In the genomic region with DNA sequence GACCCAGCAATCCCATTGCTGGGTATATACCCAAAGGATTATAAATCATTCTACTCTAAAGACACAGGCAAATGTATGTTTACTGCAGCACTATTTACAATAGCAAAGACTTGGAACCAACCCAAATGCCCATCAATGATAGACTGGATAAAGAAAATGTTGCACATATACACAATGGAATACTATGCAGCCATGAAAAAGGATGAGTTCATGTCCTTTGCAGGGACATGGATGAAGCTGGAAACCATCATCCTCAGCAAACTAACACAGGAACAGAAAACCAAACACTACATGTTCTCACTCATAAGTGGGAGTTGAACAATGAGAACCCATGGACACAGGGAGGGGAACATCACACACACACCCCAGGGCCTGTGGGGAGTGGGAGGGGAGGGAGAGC, we compare ENCODE assay signal across 1 cellular context.
TF ChIP-seq lines count a peak whose summit lies in the region.

No MANE protein-coding gene starts in this region.

TF ChIP-seq in HEK293, 187 proteins besides CTCF, POLR2A, EP300 and RAD21:
- TF ChIP-seq ZNF280D (tag by site-specific recombination; IDR thresholded peaks at IDR 0.05) (peak; percentile 95), ZNF146 (tag by site-specific recombination; IDR thresholded peaks at IDR 0.05) (peak; percentile 100)
- TF ChIP-seq, protein P1, sequence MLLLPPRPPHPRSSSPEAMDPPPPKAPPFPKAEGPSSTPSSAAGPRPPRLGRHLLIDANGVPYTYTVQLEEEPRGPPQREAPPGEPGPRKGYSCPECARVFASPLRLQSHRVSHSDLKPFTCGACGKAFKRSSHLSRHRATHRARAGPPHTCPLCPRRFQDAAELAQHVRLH (tag by site-specific recombination; IDR thresholded peaks at IDR 0.05), result peak; percentile 88
